In genomic region chr17:67364847-67365761, GRCh38 we compare ENCODE assay signal across 1 cellular context.
TF ChIP-seq lines count a peak whose summit lies in the region.

No MANE protein-coding gene starts in this region.

TF ChIP-seq in K562, 482 proteins besides CTCF, POLR2A, EP300 and RAD21 (continued from another document and continues in another):
- TF ChIP-seq SMARCA4 (IDR thresholded peaks at IDR 0.05) = 0 out of 2 replicates have a peak, but pooled peaks have one; percentile 14
- peak; percentile 48; the same call in 1 of the 2 replicates for TF ChIP-seq CBFA2T3 (IDR thresholded peaks at IDR 0.05)
- TF ChIP-seq FOXK1 (CRISPR knock-in tag; IDR thresholded peaks at IDR 0.05; ENCODE audit: borderline replicate concordance) = no peak
- TF ChIP-seq HSF4 (CRISPR knock-in tag; IDR thresholded peaks at IDR 0.05; ENCODE audit: borderline replicate concordance) = no peak
- TF ChIP-seq, protein P1, sequence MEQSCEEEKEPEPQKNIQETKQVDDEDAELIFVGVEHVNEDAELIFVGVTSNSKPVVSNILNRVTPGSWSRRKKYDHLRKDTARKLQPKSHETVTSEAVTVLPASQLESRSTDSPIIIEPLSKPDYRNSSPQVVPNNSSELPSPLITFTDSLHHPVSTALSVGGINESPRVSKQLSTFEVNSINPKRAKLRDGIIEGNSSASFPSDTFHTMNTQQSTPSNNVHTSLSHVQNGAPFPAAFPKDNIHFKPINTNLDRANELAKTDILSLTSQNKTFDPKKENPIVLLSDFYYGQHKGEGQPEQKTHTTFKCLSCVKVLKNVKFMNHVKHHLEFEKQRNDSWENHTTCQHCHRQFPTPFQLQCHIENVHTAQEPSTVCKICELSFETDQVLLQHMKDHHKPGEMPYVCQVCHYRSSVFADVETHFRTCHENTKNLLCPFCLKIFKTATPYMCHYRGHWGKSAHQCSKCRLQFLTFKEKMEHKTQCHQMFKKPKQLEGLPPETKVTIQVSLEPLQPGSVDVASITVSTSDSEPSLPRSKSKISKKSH (CRISPR knock-in tag; IDR thresholded peaks at IDR 0.05) = no peak
- peak; percentile 23; the same call in 1 of the 2 replicates for TF ChIP-seq NFE2 (IDR thresholded peaks at IDR 0.05; ENCODE audit: low read depth)
- no peak for TF ChIP-seq ZBTB40 (IDR thresholded peaks at IDR 0.05)
- TF ChIP-seq ZBTB40 (CRISPR knock-in tag; IDR thresholded peaks at IDR 0.05) = no peak
- TF ChIP-seq ETV5 (CRISPR knock-in tag; IDR thresholded peaks at IDR 0.05; ENCODE audit: low read depth) = no peak
- TF ChIP-seq ZNF41 (CRISPR knock-in tag; conservative IDR thresholded peaks at IDR 0.05) = no peak
- TF ChIP-seq, protein P2, sequence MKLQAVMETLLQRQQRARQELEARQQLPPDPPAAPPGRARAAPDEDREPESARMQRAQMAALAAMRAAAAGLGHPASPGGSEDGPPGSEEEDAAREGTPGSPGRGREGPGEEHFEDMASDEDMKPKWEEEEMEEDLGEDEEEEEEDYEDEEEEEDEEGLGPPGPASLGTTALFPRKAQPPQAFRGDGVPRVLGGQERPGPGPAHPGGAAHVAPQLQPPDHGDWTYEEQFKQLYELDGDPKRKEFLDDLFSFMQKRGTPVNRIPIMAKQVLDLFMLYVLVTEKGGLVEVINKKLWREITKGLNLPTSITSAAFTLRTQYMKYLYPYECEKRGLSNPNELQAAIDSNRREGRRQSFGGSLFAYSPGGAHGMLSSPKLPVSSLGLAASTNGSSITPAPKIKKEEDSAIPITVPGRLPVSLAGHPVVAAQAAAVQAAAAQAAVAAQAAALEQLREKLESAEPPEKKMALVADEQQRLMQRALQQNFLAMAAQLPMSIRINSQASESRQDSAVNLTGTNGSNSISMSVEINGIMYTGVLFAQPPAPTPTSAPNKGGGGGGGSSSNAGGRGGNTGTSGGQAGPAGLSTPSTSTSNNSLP (IDR thresholded peaks at IDR 0.05; ENCODE audit: borderline replicate concordance, low read depth, low read length) = no peak
- no peak for TF ChIP-seq VEZF1 (CRISPR knock-in tag; IDR thresholded peaks at IDR 0.05)
- TF ChIP-seq BCLAF1 (IDR thresholded peaks at IDR 0.05; ENCODE audit: borderline replicate concordance in 1 of 2, control insufficient read depth in 1 of 2, low read depth in 2 of 2, low read length in 1 of 2) = no peak
- TF ChIP-seq, protein P3, sequence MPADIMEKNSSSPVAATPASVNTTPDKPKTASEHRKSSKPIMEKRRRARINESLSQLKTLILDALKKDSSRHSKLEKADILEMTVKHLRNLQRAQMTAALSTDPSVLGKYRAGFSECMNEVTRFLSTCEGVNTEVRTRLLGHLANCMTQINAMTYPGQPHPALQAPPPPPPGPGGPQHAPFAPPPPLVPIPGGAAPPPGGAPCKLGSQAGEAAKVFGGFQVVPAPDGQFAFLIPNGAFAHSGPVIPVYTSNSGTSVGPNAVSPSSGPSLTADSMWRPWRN (IDR thresholded peaks at IDR 0.05; ENCODE audit: low read depth) = no peak
- 0 out of 2 replicates have a peak, but pooled peaks have one; percentile 28 for TF ChIP-seq CEBPG (CRISPR knock-in tag; IDR thresholded peaks at IDR 0.05)
- peak in 1 of 2 experiments; percentile 59; a peak in 2 of 4 replicates for TF ChIP-seq CEBPG (tag; conservative IDR thresholded peaks at IDR 0.05 in 1 of 2, IDR thresholded peaks at IDR 0.05 in 1 of 2)
- no peak for TF ChIP-seq CHCHD3 (CRISPR knock-in tag; IDR thresholded peaks at IDR 0.05)
- no peak for TF ChIP-seq CEBPZ (IDR thresholded peaks at IDR 0.05; ENCODE audit: borderline replicate concordance, low read depth, low read length)
- TF ChIP-seq ZNF277 (CRISPR knock-in tag; IDR thresholded peaks at IDR 0.05; ENCODE audit: borderline replicate concordance) = no peak
- TF ChIP-seq NFIC (IDR thresholded peaks at IDR 0.05) = no peak
- TF ChIP-seq TBL1XR1 (IDR thresholded peaks at IDR 0.05; ENCODE audit: low read length in 2 of 2) = 0 out of 4 replicates have a peak, but pooled peaks of 1 of the 2 experiments have one; percentile 29
- TF ChIP-seq, protein P4, sequence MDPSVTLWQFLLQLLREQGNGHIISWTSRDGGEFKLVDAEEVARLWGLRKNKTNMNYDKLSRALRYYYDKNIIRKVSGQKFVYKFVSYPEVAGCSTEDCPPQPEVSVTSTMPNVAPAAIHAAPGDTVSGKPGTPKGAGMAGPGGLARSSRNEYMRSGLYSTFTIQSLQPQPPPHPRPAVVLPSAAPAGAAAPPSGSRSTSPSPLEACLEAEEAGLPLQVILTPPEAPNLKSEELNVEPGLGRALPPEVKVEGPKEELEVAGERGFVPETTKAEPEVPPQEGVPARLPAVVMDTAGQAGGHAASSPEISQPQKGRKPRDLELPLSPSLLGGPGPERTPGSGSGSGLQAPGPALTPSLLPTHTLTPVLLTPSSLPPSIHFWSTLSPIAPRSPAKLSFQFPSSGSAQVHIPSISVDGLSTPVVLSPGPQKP (CRISPR knock-in tag; IDR thresholded peaks at IDR 0.05) = no peak
- TF ChIP-seq ZNF384 (IDR thresholded peaks at IDR 0.05; ENCODE audit: low read depth, low read length) = 0 out of 2 replicates have a peak, but pooled peaks have one; percentile 18
- TF ChIP-seq ETV1 (tag; conservative IDR thresholded peaks at IDR 0.05; ENCODE audit: low read depth) = no peak
- TF ChIP-seq MTA1 (IDR thresholded peaks at IDR 0.05; ENCODE audit: borderline replicate concordance) = no peak
- no peak for TF ChIP-seq KLF13 (tag; IDR thresholded peaks at IDR 0.05; ENCODE audit: borderline replicate concordance, low read depth)
- TF ChIP-seq GABPB2 (CRISPR knock-in tag; conservative IDR thresholded peaks at IDR 0.05) = no peak
